In the genomic region with DNA sequence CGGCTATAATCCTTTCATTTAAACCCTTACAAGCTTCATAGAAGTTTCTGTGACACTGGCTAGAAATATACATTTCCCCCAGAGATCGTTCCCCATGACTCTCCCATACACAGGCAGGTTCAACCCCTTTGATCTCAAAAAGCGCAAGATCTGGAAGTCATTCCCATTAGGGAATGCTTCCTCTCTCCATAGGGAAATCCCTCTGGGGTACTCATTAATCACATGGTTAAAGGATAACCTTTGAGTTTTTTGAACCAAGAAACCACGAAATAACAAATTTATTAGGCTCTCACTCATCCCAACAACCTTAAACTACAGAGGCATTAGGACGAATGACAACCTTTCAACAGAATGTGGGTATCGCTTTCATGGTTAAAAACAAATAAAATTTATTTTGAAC, we compare ENCODE assay signal across 23 cellular contexts.
"Had no signal": no experiment of that assay in that cellular context is flagged by ENCODE, and none has a peak within 500 bp of the region (broad histone marks: within the 10 kb centered on the region; RNA-seq: fewer than 3 reads in every experiment).

No MANE protein-coding gene starts in this region.

- H3K4me1 ChIP-seq: SJCRH30 had no signal

- H3K36me3 Mint-ChIP-seq: activated naive CD8-positive, alpha-beta T cell treated with anti-CD3 and anti-CD28 coated beads, Interleukin-2, amount 10 ng/mL, durations not matched to agents 7 days and 5 days had no signal

- DNase-seq: activated CD4-positive, alpha-beta T cell treated with anti-CD3 and anti-CD28 coated beads for 48 hours; activated CD4-positive, alpha-beta T cell treated with anti-CD3 and anti-CD28 coated beads, Interleukin-2, amount 50 U/mL, for 4 hours; activated CD4-positive, CD25-positive, alpha-beta regulatory T cell treated with anti-CD3 and anti-CD28 coated beads, Interleukin-2, amount 50 U/mL, for 72 hours; activated CD8-positive, alpha-beta memory T cell treated with anti-CD3 and anti-CD28 coated beads, Interleukin-2, amount 50 U/mL, for 48 hours; activated CD8-positive, alpha-beta T cell treated with anti-CD3 and anti-CD28 coated beads, Interleukin-2, amount 10 ng/mL, durations not matched to agents 7 days and 5 days; activated naive CD4-positive, alpha-beta T cell treated with anti-CD3 and anti-CD28 coated beads, Interleukin-2, amount 50 U/mL, for 16 hours; activated naive CD8-positive, alpha-beta T cell treated with anti-CD3 and anti-CD28 coated beads, Interleukin-2, amount 10 ng/mL, durations not matched to agents 7 days and 5 days; activated T-cell treated with anti-CD3 and anti-CD28 coated beads, Interleukin-2, amount 50 U/mL, for 1 hour; adrenal gland; anterior cingulate cortex; Kasumi-1; KBM-7; NCI-H1694 treated with DMSO at 0.1 percent for 48 hours; NCI-H446; NCI-H524; NCI-H748 treated with DMSO at 0.1 percent for 48 hours; NK-92 treated with Interleukin-12 subunit alpha and Interleukin-12 subunit beta, amount 100 ng/mL, for 24 hours; OCI-M1; Right ventricle myocardium superior; SJCRH30 had no signal

- H3K4me3 Mint-ChIP-seq: activated CD8-positive, alpha-beta T cell treated with anti-CD3 and anti-CD28 coated beads, Interleukin-2, amount 10 ng/mL, durations not matched to agents 7 days and 5 days; activated naive CD8-positive, alpha-beta T cell treated with anti-CD3 and anti-CD28 coated beads, Interleukin-2, amount 10 ng/mL, durations not matched to agents 7 days and 5 days; T-helper 1 cell treated with Interleukin-12 subunit alpha and Interleukin-12 subunit beta and Interleukin-4 antibody, amounts not matched to agents 30 μg/mL and 1 μg/mL, for 36 hours had no signal

- H3K9me3 Mint-ChIP-seq: T-helper 1 cell treated with Interleukin-12 subunit alpha and Interleukin-12 subunit beta and Interleukin-4 antibody, amounts not matched to agents 30 μg/mL and 1 μg/mL, for 36 hours had no signal

- H3K27ac ChIP-seq: adrenal gland, RWPE1, SJCRH30 had no signal

- H3K9me3 ChIP-seq: adrenal gland, SJCRH30 had no signal

- H3K36me3 ChIP-seq: adrenal gland, SJCRH30 had no signal

- ATAC-seq: activated CD8-positive, alpha-beta T cell treated with anti-CD3 and anti-CD28 coated beads, Interleukin-2, amount 10 ng/mL, durations not matched to agents 7 days and 5 days; Panc1 had no signal

- H3K4me1 Mint-ChIP-seq: activated naive CD8-positive, alpha-beta T cell treated with anti-CD3 and anti-CD28 coated beads, Interleukin-2, amount 10 ng/mL, durations not matched to agents 7 days and 5 days had no signal

- H3K4me3 ChIP-seq: adrenal gland, SJCRH30 had no signal

- H3K27ac Mint-ChIP-seq: activated CD8-positive, alpha-beta T cell treated with anti-CD3 and anti-CD28 coated beads, Interleukin-2, amount 10 ng/mL, durations not matched to agents 7 days and 5 days; activated naive CD8-positive, alpha-beta T cell treated with anti-CD3 and anti-CD28 coated beads, Interleukin-2, amount 10 ng/mL, durations not matched to agents 7 days and 5 days; T-helper 1 cell treated with Interleukin-12 subunit alpha and Interleukin-12 subunit beta and Interleukin-4 antibody, amounts not matched to agents 30 μg/mL and 1 μg/mL, for 36 hours had no signal
